ENCODE assay signal across 15 cellular contexts in genomic region chr12:109581856-109582255, GRCh38. TPM values are rescaled to one million over a fixed set of nuclear protein-coding genes. Genes with fewer than 3 reads are reported as not detected.
A peak's percentile ranks its signal among the peaks of the same experiment; 100 is the strongest.
DNase-seq lines count a peak whose midpoint lies in the region; ATAC-seq and TF ChIP-seq lines count a peak whose summit lies in the region.
"Had no signal": no experiment of that assay in that cellular context is flagged by ENCODE, and none has a peak within 500 bp of the region (broad histone marks: within the 10 kb centered on the region; RNA-seq: fewer than 3 reads in every experiment).

No MANE protein-coding gene starts in this region.

- no peak overlapping the region for H4K91ac ChIP-seq in trophoblast cell (ENCODE audit: low read depth, low read length)

- no peak overlapping the region for H2AK5ac ChIP-seq in trophoblast cell (ENCODE audit: low read length)

- no peak for TF ChIP-seq CTCF in RWPE2 (IDR thresholded peaks at IDR 0.05; ENCODE audit: poor library complexity, severe bottlenecking)
- TF ChIP-seq CTCF in fibroblast of mammary gland (conservative IDR thresholded peaks at IDR 0.05; ENCODE audit: control insufficient read depth, insufficient read depth, low read depth, low read length): no peak

- no peak overlapping the region for H4K12ac ChIP-seq in trophoblast cell (ENCODE audit: low read depth, low read length)

- H3K36me3 ChIP-seq in RWPE2 (ENCODE audit: low read depth) (peaks cover 83% of the 10 kb centered on the region), trophoblast cell (ENCODE audit: control insufficient read depth in 1 of 2, insufficient read depth in 2 of 2, low read length in 2 of 2) (peaks cover 62 to 76% of the 10 kb centered on the region in 2 experiments)

- H3K23ac ChIP-seq in trophoblast cell (ENCODE audit: low read length): no peak overlapping the region

- H4K8ac ChIP-seq in trophoblast cell (ENCODE audit: low read depth, low read length): no peak overlapping the region

- H3K14ac ChIP-seq in trophoblast cell (ENCODE audit: low read length): no peak overlapping the region

- H3K9me3 ChIP-seq in RWPE2 (ENCODE audit: severe bottlenecking) (no peaks in the 10 kb centered on the region), trophoblast cell (ENCODE audit: insufficient read depth, low read depth, low read length) (no peaks in the 10 kb centered on the region)

- no peak overlapping the region for H2BK12ac ChIP-seq in trophoblast cell (ENCODE audit: low read length)

- H3K79me2 ChIP-seq in trophoblast cell (ENCODE audit: control insufficient read depth, insufficient read depth, low read length, poor library complexity): no peaks in the 10 kb centered on the region

- no peak overlapping the region for H3K4me3 ChIP-seq in RWPE2 (ENCODE audit: severe bottlenecking)
- no peak overlapping the region for H3K4me3 ChIP-seq in fibroblast of mammary gland (ENCODE audit: control insufficient read depth, low read depth, low read length)
- H3K4me3 ChIP-seq in trophoblast cell (ENCODE audit: low read depth, low read length): no peak overlapping the region

- ATAC-seq in RWPE2 (ENCODE audit: low read depth) (peak; percentile 98), HG02588 (IDR thresholded peaks at IDR 0.05; ENCODE audit: unreplicated experiment) (no peak), GM18858 (IDR thresholded peaks at IDR 0.05; ENCODE audit: unreplicated experiment) (no peak)
- ATAC-seq: activated CD4-positive, alpha-beta T cell treated with anti-CD3 and anti-CD28 coated beads for 36 hours; effector memory CD8-positive, alpha-beta T cell had no signal

- H3K27me3 ChIP-seq in RWPE2 (ENCODE audit: insufficient read depth, poor library complexity, severe bottlenecking) (no peaks in the 10 kb centered on the region), trophoblast cell (ENCODE audit: insufficient read depth, low read length) (no peaks in the 10 kb centered on the region)

- H2BK5ac ChIP-seq in trophoblast cell (ENCODE audit: low read depth, low read length, poor library complexity): no peak overlapping the region

- no peak overlapping the region for H3K4ac ChIP-seq in trophoblast cell (ENCODE audit: low read depth, low read length)

- H3K4me2 ChIP-seq in trophoblast cell (ENCODE audit: low read length): no peak overlapping the region

- H2BK120ac ChIP-seq in trophoblast cell (ENCODE audit: insufficient read depth, low read length, poor library complexity): no peak overlapping the region

- no peak overlapping the region for H3K9ac ChIP-seq in trophoblast cell (ENCODE audit: low read length)

- H3K79me1 ChIP-seq in trophoblast cell (ENCODE audit: low read length): no peaks in the 10 kb centered on the region

- H3K18ac ChIP-seq in trophoblast cell (ENCODE audit: low read length): no peak overlapping the region

- DNase-seq in GM04503 (ENCODE audit: low read depth) (peak; percentile 29), RWPE2 (ENCODE audit: low spot score) (peak; percentile 94), fibroblast of mammary gland (ENCODE audit: low read depth) (peak; percentile 72), trophoblast cell (peak; percentile 85 to 90)
- DNase-seq in activated effector memory CD4-positive, alpha-beta T cell treated with anti-CD3 and anti-CD28 coated beads, Interleukin-2, amount 50 U/mL, for 16 hours: no peak
- DNase-seq in activated effector memory CD4-positive, alpha-beta T cell treated with Interleukin-2 at 50 U/mL for 16 hours: no peak
- DNase-seq: activated CD4-positive, alpha-beta T cell treated with anti-CD3 and anti-CD28 coated beads for 36 hours; activated T-cell treated with anti-CD3 and anti-CD28 coated beads, Interleukin-2, amount 50 U/mL, for 24 hours; effector memory CD8-positive, alpha-beta T cell; NCI-H2107; stimulated activated CD4-positive, alpha-beta T cell treated with anti-CD3 and anti-CD28 coated beads, Interleukin-4, amount 100 ng/mL, for 24 hours; T-helper 1 cell had no signal

- no CpG with 5 or more reads among the region's 8 CpGs for WGBS in trophoblast cell (ENCODE audit: extremely low coverage, insufficient coverage, insufficient read length)

- H3K27ac ChIP-seq in RWPE2 (ENCODE audit: poor library complexity, severe bottlenecking) (peak overlapping the region; percentile 70), trophoblast cell (ENCODE audit: low read depth, low read length) (no peak overlapping the region)
- H3K27ac ChIP-seq: C4-2B had no signal

- H2AFZ ChIP-seq in trophoblast cell (ENCODE audit: insufficient read depth, low read length, poor library complexity): no peak overlapping the region

- peaks cover 10% of the 10 kb centered on the region for H3K4me1 ChIP-seq in RWPE2 (ENCODE audit: insufficient read depth, poor library complexity, severe bottlenecking)
- H3K4me1 ChIP-seq in trophoblast cell (ENCODE audit: control insufficient read depth in 1 of 2, insufficient read depth in 2 of 2, low read length in 2 of 2): peaks cover 3 to 4% of the 10 kb centered on the region in 2 experiments

RNA-seq across cellular contexts. Expression of gene MVK, which starts 8.3 kb away (rescaled TPM):
- polyA plus RNA-seq in trophoblast cell (2013): 28.5 and 28.6 TPM in 2 replicates

RNA-seq across cellular contexts. Expression of gene MMAB, which starts 8.6 kb away (rescaled TPM):
- polyA plus RNA-seq in trophoblast cell (2013): 21.0 and 23.1 TPM in 2 replicates

Comparison
In these comparisons a context has a peak if more than half of its experiments do, and no peak if none do; other contexts are left out.
1. DNase-seq: peak in GM04503 (single experiment), RWPE2 (single experiment), fibroblast of mammary gland (single experiment) and trophoblast cell (2 of 2); none in activated effector memory CD4-positive, alpha-beta T cell treated with anti-CD3 and anti-CD28 coated beads, Interleukin-2, amount 50 U/mL, for 16 hours (single experiment) and activated effector memory CD4-positive, alpha-beta T cell treated with Interleukin-2 at 50 U/mL for 16 hours (single experiment).